Comparison of ENCODE assay signal across 19 cellular contexts in the genomic region with DNA sequence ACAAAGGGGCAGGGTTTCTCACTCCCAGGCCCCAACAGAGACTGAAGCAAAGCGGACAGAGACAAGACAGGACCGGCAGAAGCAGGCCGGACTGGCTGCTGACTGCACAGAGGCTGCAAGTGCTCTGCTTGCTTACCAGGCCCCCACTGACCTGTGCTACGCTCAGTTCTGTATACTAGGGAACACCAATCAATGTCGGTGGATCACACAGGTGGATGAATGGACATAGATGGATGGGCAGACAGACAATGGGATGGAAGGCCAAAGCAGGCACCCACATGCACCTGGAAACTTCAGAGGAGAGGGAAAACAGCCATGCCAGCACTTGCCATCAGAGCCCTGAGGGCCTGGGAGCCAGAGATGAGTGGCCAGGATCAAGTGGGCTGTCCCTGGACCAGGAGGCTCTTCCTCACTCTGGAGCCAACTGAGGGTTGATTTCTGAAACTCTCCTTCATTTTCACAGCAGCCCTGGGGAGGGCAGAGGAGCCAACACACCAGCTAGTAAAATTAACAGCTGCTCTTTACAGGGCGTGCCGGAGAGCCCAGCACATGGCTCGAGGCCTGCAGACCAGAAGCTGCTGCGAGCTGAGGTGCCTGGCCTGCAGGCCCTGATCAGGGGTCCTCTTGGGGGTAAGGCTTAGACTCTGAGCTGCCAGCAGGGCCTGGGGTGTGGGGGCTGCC.
DNase-seq lines count a peak whose midpoint lies in the region; ATAC-seq, FAIRE-seq and TF ChIP-seq lines count a peak whose summit lies in the region.
"Had no signal": no experiment of that assay in that cellular context is flagged by ENCODE, and none has a peak within 500 bp of the region (broad histone marks: within the 10 kb centered on the region; RNA-seq: fewer than 3 reads in every experiment).

No MANE protein-coding gene starts in this region.

- no peak overlapping the region for H3K9ac ChIP-seq in astrocyte (ENCODE audit: low read length)

- no peak for TF ChIP-seq EP300 in transverse colon (IDR thresholded peaks at IDR 0.05; ENCODE audit: low read depth)
- no peak for TF ChIP-seq EP300 in stomach (IDR thresholded peaks at IDR 0.05)

- in situ Hi-C loops in transverse colon (cut with MboI; ENCODE audit: low pct_ligation_motif_present in 1 of 4, low pct_unique_long_range_greater_than_20kb in 1 of 4, low sequenced_read_pairs in 3 of 4): loop anchor here (5.0 to 25.0 kb wide), 4 partner anchors 207 to 251 kb away; no protein-coding TSS in a partner anchor

- WGBS in transverse colon (ENCODE audit: low coverage in 1 of 2), 2 donors: 67 to 71% methylated on average over 3 to 9 of the region's 9 CpGs
- WGBS in stomach, 5 donors: 83 to 94% (median 89%) methylated on average over 8 to 9 of the region's 9 CpGs

- FAIRE-seq in astrocyte (lab: Jason Lieb, UNC): no peak
- FAIRE-seq: H54 had no signal

- peaks cover 36% of the 10 kb centered on the region for H3K4me1 ChIP-seq in astrocyte (ENCODE audit: insufficient read depth, low read length)
- H3K4me1 ChIP-seq in mucosa of descending colon (ENCODE audit: low read depth): no peaks in the 10 kb centered on the region
- peaks cover 5 to 24% (median 24%) of the 10 kb centered on the region in 4 donors for H3K4me1 ChIP-seq in transverse colon
- H3K4me1 ChIP-seq in stomach: peaks cover 5 to 43% (median 21%) of the 10 kb centered on the region in 4 donors
- H3K4me1 ChIP-seq: right lobe of liver had no signal

- TF ChIP-seq CTCF in astrocyte (IDR thresholded peaks at IDR 0.05; ENCODE audit: insufficient read depth, low read depth, low read length) (no peak), mucosa of descending colon (IDR thresholded peaks at IDR 0.05) (no peak), transverse colon (IDR thresholded peaks at IDR 0.05) (no peak), stomach (IDR thresholded peaks at IDR 0.05) (no peak)

- H3K4me1 Mint-ChIP-seq in astrocyte (ENCODE audit: low read depth, unreplicated experiment): peaks cover 43% of the 10 kb centered on the region

- DNase-seq in NCI-H748 (lab: John Stamatoyannopoulos, UW; ENCODE audit: unreplicated experiment) (peak; percentile 14), NCI-H748 treated with DMSO at 0.1 percent for 48 hours (lab: John Stamatoyannopoulos, UW) (no peak), astrocyte (ENCODE audit: low read depth) (no peak), mucosa of descending colon (no peak), transverse colon (no peak), kidney tubule cell (ENCODE audit: low spot score) (no peak), stomach (no peak)
- DNase-seq: activated CD4-positive, alpha-beta T cell treated with anti-CD3 and anti-CD28 coated beads, Interleukin-2, amount 50 U/mL, for 1 hour; activated T-cell treated with anti-CD3 and anti-CD28 coated beads, Interleukin-2, amount 50 U/mL, for 24 hours; DMS79 treated with DMSO at 0.1 percent for 48 hours; erythroblast; left ventricle myocardium superior; NCI-H526 treated with DMSO at 0.1 percent for 48 hours; nephron progenitor cell; right lobe of liver; SIG-M5; stimulated activated CD4-positive, alpha-beta T cell treated with anti-CD3 and anti-CD28 coated beads, Interleukin-4, amount 100 ng/mL, for 24 hours had no signal

- H3K9me3 ChIP-seq in astrocyte (ENCODE audit: insufficient read depth, low read depth, low read length) (no peaks in the 10 kb centered on the region), mucosa of descending colon (no peaks in the 10 kb centered on the region), transverse colon (no peaks in the 10 kb centered on the region), stomach (no peaks in the 10 kb centered on the region)
- H3K9me3 ChIP-seq: right lobe of liver had no signal

- no peak overlapping the region for H3K4me2 ChIP-seq in astrocyte (ENCODE audit: low read length)

- no peak overlapping the region for H2AFZ ChIP-seq in astrocyte (ENCODE audit: low read depth, low read length)

- no peaks in the 10 kb centered on the region for H3K27me3 Mint-ChIP-seq in astrocyte (ENCODE audit: low read depth, unreplicated experiment)

- H3K36me3 ChIP-seq in astrocyte (ENCODE audit: insufficient read depth, low read length): no peaks in the 10 kb centered on the region
- H3K36me3 ChIP-seq in mucosa of descending colon (ENCODE audit: low read depth): no peaks in the 10 kb centered on the region
- H3K36me3 ChIP-seq in transverse colon: no peaks in the 10 kb centered on the region
- no peaks in the 10 kb centered on the region for H3K36me3 ChIP-seq in stomach
- H3K36me3 ChIP-seq: right lobe of liver had no signal

- intact Hi-C loops in mucosa of descending colon (cut with DNase I, micrococcal nuclease): loop anchor here in 1 of 2 donors (5.0 to 10.0 kb wide), 2 partner anchors 219 to 248 kb away; no protein-coding TSS in a partner anchor
- intact Hi-C loops in transverse colon (cut with DNase I; ENCODE audit: low total_unique reads): loop anchor here (5.0 kb wide), 1 partner anchor 222 kb away; no protein-coding TSS in a partner anchor
- intact Hi-C loops in stomach (cut with DNase I; ENCODE audit: low total_unique reads): no loop called here

- no peaks in the 10 kb centered on the region for H4K20me1 ChIP-seq in astrocyte (ENCODE audit: insufficient read depth, low read length)

- H3K4me3 Mint-ChIP-seq in astrocyte (ENCODE audit: unreplicated experiment): no peak overlapping the region
- H3K4me3 Mint-ChIP-seq: activated T-cell treated with anti-CD3 and anti-CD28 coated beads, Interleukin-2, amount 50 U/mL, for 24 hours; nephron progenitor cell had no signal

- H3K27ac Mint-ChIP-seq in astrocyte (ENCODE audit: unreplicated experiment): peak overlapping the region; percentile 12
- H3K27ac Mint-ChIP-seq: activated T-cell treated with anti-CD3 and anti-CD28 coated beads, Interleukin-2, amount 50 U/mL, for 24 hours; nephron progenitor cell had no signal

- no peaks in the 10 kb centered on the region for H3K27me3 ChIP-seq in astrocyte (ENCODE audit: insufficient read depth, low read length)
- H3K27me3 ChIP-seq in transverse colon: peaks cover 8% of the 10 kb centered on the region
- H3K27me3 ChIP-seq in stomach: no peaks in the 10 kb centered on the region
- H3K27me3 ChIP-seq: right lobe of liver had no signal

- H3K27ac ChIP-seq in astrocyte (ENCODE audit: low read depth, low read length) (no peak overlapping the region), transverse colon (peak overlapping the region; percentile 0 to 82 (median 68)), stomach (peak overlapping the region in 1 of 5 donors; percentile 69)
- H3K27ac ChIP-seq: right lobe of liver had no signal

- no peaks in the 10 kb centered on the region for H3K36me3 Mint-ChIP-seq in astrocyte (ENCODE audit: low read depth, unreplicated experiment)

- H3K79me2 ChIP-seq in astrocyte (ENCODE audit: insufficient read depth, low read length): no peaks in the 10 kb centered on the region

- no peak overlapping the region for H3K4me3 ChIP-seq in astrocyte (ENCODE audit: insufficient read depth, low read depth, low read length)
- H3K4me3 ChIP-seq in mucosa of descending colon: no peak overlapping the region
- no peak overlapping the region for H3K4me3 ChIP-seq in transverse colon
- no peak overlapping the region for H3K4me3 ChIP-seq in stomach
- H3K4me3 ChIP-seq: right lobe of liver had no signal

- TF ChIP-seq POLR2A in transverse colon (IDR thresholded peaks at IDR 0.05) (no peak), stomach (IDR thresholded peaks at IDR 0.05) (no peak)

- H3K9me3 Mint-ChIP-seq in astrocyte (ENCODE audit: unreplicated experiment): no peaks in the 10 kb centered on the region
- H3K9me3 Mint-ChIP-seq: activated T-cell treated with anti-CD3 and anti-CD28 coated beads, Interleukin-2, amount 50 U/mL, for 24 hours; nephron progenitor cell had no signal

- peak; percentile 30 for ATAC-seq in mucosa of descending colon
- ATAC-seq in GM19035 (IDR thresholded peaks at IDR 0.05; ENCODE audit: unreplicated experiment): no peak
- ATAC-seq: left ventricle myocardium superior, right lobe of liver had no signal
